ENCODE assay signal across 24 cellular contexts in the genomic region with DNA sequence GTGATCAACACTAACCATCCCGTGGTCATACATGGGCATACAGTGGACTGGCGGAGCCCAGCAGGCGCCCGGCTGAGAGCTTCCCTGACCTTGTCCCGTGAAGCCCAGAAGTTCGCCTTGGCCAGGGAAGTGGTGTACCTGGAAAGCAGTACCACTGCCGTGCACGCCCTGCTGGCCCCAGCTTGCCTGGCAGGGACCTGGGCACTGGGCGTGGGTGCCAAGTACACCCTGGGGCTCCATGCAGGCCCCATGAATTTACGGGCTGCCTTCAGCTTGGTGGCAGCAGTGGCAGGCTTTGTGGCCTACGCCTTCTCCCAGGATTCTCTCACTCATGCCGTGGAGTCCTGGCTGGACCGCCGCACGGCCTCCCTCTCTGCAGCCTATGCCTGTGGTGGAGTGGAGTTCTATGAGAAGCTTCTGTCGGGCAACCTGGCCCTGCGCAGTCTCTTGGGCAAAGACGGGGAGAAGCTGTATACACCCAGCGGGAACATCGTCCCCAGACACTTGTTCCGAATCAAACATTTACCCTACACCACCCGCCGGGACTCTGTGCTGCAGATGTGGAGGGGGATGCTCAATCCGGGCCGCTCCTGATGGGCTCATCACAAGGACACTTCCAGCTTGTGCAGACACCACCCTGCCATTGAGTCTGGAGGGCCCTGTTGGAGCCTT. TPM values are rescaled to one million over a fixed set of nuclear protein-coding genes. Genes with fewer than 3 reads are reported as not detected.
DNase-seq lines count a peak whose midpoint lies in the region; ATAC-seq and TF ChIP-seq lines count a peak whose summit lies in the region.
"Had no signal": no experiment of that assay in that cellular context is flagged by ENCODE, and none has a peak within 500 bp of the region (broad histone marks: within the 10 kb centered on the region; RNA-seq: fewer than 3 reads in every experiment).

No MANE protein-coding gene starts in this region.

- H3K4me1 Mint-ChIP-seq in natural killer cell, result peaks cover 20 to 31% of the 10 kb centered on the region in 2 donors
- H3K4me1 Mint-ChIP-seq in natural killer cell treated with Interleukin-12 subunit alpha and Interleukin-12 subunit beta and Interleukin-15 and Interleukin-18, amount 100 ng/mL, for 72 hours (ENCODE audit: low read depth in 2 of 2), result peaks cover 11 to 24% of the 10 kb centered on the region in 2 donors
- H3K4me1 Mint-ChIP-seq in activated B cell treated with CpG ODN at 0.5 μM for 24 hours, result peaks cover 23% of the 10 kb centered on the region
- H3K4me1 Mint-ChIP-seq in naive thymus-derived CD4-positive, alpha-beta T cell, result peaks cover 25 to 50% (median 38%) of the 10 kb centered on the region in 7 donors

- no peak overlapping the region for H3K4me3 ChIP-seq in naive thymus-derived CD4-positive, alpha-beta T cell (ENCODE audit: low read length)
- H3K4me3 ChIP-seq: GM23248, K562, lung, MG63, thyroid gland had no signal

- POLR2A ChIA-PET in activated B cell treated with CpG ODN at 0.5 μM for 24 hours (lab: Charles Lee), result interaction anchor here (1.1 kb wide), 1 partner anchor 79 kb away, joined by 13 read pairs; a partner anchor contains a TSS
- POLR2A ChIA-PET in naive thymus-derived CD4-positive, alpha-beta T cell (lab: Charles Lee), result interaction anchor here (1.2 to 3.8 kb wide), 4 partner anchors 14 to 495 kb away, joined by 4 to 67 read pairs (median 6); a partner anchor contains a TSS

- DNase-seq in natural killer cell, result no peak
- no peak for DNase-seq in natural killer cell treated with Interleukin-12 subunit alpha and Interleukin-12 subunit beta and Interleukin-15 and Interleukin-18, amount 100 ng/mL, for 72 hours (ENCODE audit: low spot score)
- no peak for DNase-seq in activated B cell treated with CpG ODN at 0.5 μM for 24 hours
- no peak for DNase-seq in naive thymus-derived CD4-positive, alpha-beta T cell
- no peak for DNase-seq in activated CD8-positive, alpha-beta memory T cell treated with anti-CD3 and anti-CD28 coated beads, Interleukin-2, amount 50 U/mL, for 4 hours
- DNase-seq in NCI-H345 treated with DMSO at 0.1 percent for 48 hours (lab: John Stamatoyannopoulos, UW; ENCODE audit: unreplicated experiment), result no peak
- DNase-seq in HT-29 (ENCODE audit: low spot score), result no peak
- DNase-seq: activated CD4-positive, alpha-beta T cell treated with anti-CD3 and anti-CD28 coated beads, Interleukin-2, amount 10 ng/mL, durations not matched to agents 24 days and 14 days; activated naive CD4-positive, alpha-beta T cell; DMS79; glutamatergic neuron; GM23248; MG63; NCI-H2081; NCI-H345; NCI-H82; occipital lobe; RPMI8226; stimulated activated CD4-positive, alpha-beta T cell treated with anti-CD3 and anti-CD28 coated beads, Interleukin-4, amount 100 ng/mL, for 1 hour; stimulated activated naive CD4-positive, alpha-beta T cell; T-helper 17 cell; thyroid gland had no signal

- peaks cover 0 to 15% of the 10 kb centered on the region in 2 donors for H3K4me1 ChIP-seq in naive thymus-derived CD4-positive, alpha-beta T cell (ENCODE audit: control insufficient read depth in 2 of 2, insufficient read depth in 2 of 2, low read length in 2 of 2)

- CTCF ChIA-PET in activated B cell treated with CpG ODN at 0.5 μM for 24 hours (lab: Charles Lee), result no interaction called here
- CTCF ChIA-PET in naive thymus-derived CD4-positive, alpha-beta T cell (lab: Charles Lee), result interaction anchor here (1.0 kb wide), 1 partner anchor 15 kb away, joined by 4 read pairs; no protein-coding TSS in a partner anchor

- no peaks in the 10 kb centered on the region for H3K27me3 ChIP-seq in naive thymus-derived CD4-positive, alpha-beta T cell (ENCODE audit: control insufficient read depth in 2 of 2, insufficient read depth in 2 of 2, low read length in 2 of 2)
- H3K27me3 ChIP-seq: MG63, thyroid gland had no signal

- H3K27me3 Mint-ChIP-seq in natural killer cell (ENCODE audit: low read depth in 2 of 2) (no peaks in the 10 kb centered on the region), activated B cell treated with CpG ODN at 0.5 μM for 24 hours (no peaks in the 10 kb centered on the region)
- no peaks in the 10 kb centered on the region for H3K27me3 Mint-ChIP-seq in natural killer cell treated with Interleukin-12 subunit alpha and Interleukin-12 subunit beta and Interleukin-15 and Interleukin-18, amount 100 ng/mL, for 72 hours
- peaks cover 0 to 15% (median 0%) of the 10 kb centered on the region in 5 donors for H3K27me3 Mint-ChIP-seq in naive thymus-derived CD4-positive, alpha-beta T cell
- H3K27me3 Mint-ChIP-seq: T-helper 17 cell had no signal

- TF ChIP-seq CTCF in natural killer cell (IDR thresholded peaks at IDR 0.05) (no peak), activated B cell treated with CpG ODN at 0.5 μM for 24 hours (IDR thresholded peaks at IDR 0.05) (no peak)

- H3K4me3 Mint-ChIP-seq in natural killer cell, result peak overlapping the region; percentile 55
- no peak overlapping the region for H3K4me3 Mint-ChIP-seq in natural killer cell treated with Interleukin-12 subunit alpha and Interleukin-12 subunit beta and Interleukin-15 and Interleukin-18, amount 100 ng/mL, for 72 hours
- peak overlapping the region; percentile 48 for H3K4me3 Mint-ChIP-seq in activated B cell treated with CpG ODN at 0.5 μM for 24 hours
- peak overlapping the region in 8 of 10 donors; percentile 28 to 91 (median 46) for H3K4me3 Mint-ChIP-seq in naive thymus-derived CD4-positive, alpha-beta T cell
- H3K4me3 Mint-ChIP-seq: T-helper 17 cell had no signal

- ATAC-seq in natural killer cell (no peak), activated B cell treated with CpG ODN at 0.5 μM for 24 hours (ENCODE audit: low read depth) (no peak)
- ATAC-seq in natural killer cell treated with Interleukin-12 subunit alpha and Interleukin-12 subunit beta and Interleukin-15 and Interleukin-18, amount 100 ng/mL, for 72 hours, result no peak
- ATAC-seq in naive thymus-derived CD4-positive, alpha-beta T cell, result no peak
- ATAC-seq: K562, T-helper 17 cell had no signal

- H3K9me3 ChIP-seq in naive thymus-derived CD4-positive, alpha-beta T cell (ENCODE audit: control insufficient read depth in 2 of 3, low read length in 3 of 3), result no peaks in the 10 kb centered on the region
- H3K9me3 ChIP-seq: MG63, thyroid gland had no signal

- H3K9me3 Mint-ChIP-seq in natural killer cell (no peaks in the 10 kb centered on the region), activated B cell treated with CpG ODN at 0.5 μM for 24 hours (no peaks in the 10 kb centered on the region)
- H3K9me3 Mint-ChIP-seq in natural killer cell treated with Interleukin-12 subunit alpha and Interleukin-12 subunit beta and Interleukin-15 and Interleukin-18, amount 100 ng/mL, for 72 hours, result no peaks in the 10 kb centered on the region
- peaks cover 0 to 9% (median 0%) of the 10 kb centered on the region in 11 donors for H3K9me3 Mint-ChIP-seq in naive thymus-derived CD4-positive, alpha-beta T cell
- H3K9me3 Mint-ChIP-seq: activated CD4-positive, alpha-beta T cell treated with anti-CD3 and anti-CD28 coated beads, Interleukin-2, amount 10 ng/mL, durations not matched to agents 24 days and 14 days had no signal

- no peak overlapping the region for H3K27ac Mint-ChIP-seq in natural killer cell
- no peak overlapping the region for H3K27ac Mint-ChIP-seq in natural killer cell treated with Interleukin-12 subunit alpha and Interleukin-12 subunit beta and Interleukin-15 and Interleukin-18, amount 100 ng/mL, for 72 hours
- H3K27ac Mint-ChIP-seq in activated B cell treated with CpG ODN at 0.5 μM for 24 hours, result no peak overlapping the region
- H3K27ac Mint-ChIP-seq in naive thymus-derived CD4-positive, alpha-beta T cell, result no peak overlapping the region
- H3K27ac Mint-ChIP-seq: activated CD4-positive, alpha-beta T cell treated with anti-CD3 and anti-CD28 coated beads, Interleukin-2, amount 10 ng/mL, durations not matched to agents 24 days and 14 days had no signal

- no peaks in the 10 kb centered on the region for H3K36me3 Mint-ChIP-seq in natural killer cell
- H3K36me3 Mint-ChIP-seq in natural killer cell treated with Interleukin-12 subunit alpha and Interleukin-12 subunit beta and Interleukin-15 and Interleukin-18, amount 100 ng/mL, for 72 hours, result no peaks in the 10 kb centered on the region
- H3K36me3 Mint-ChIP-seq in activated B cell treated with CpG ODN at 0.5 μM for 24 hours (ENCODE audit: low read depth), result peaks cover 18% of the 10 kb centered on the region
- peaks cover 0 to 17% (median 3%) of the 10 kb centered on the region in 5 donors for H3K36me3 Mint-ChIP-seq in naive thymus-derived CD4-positive, alpha-beta T cell

- intact Hi-C loops in natural killer cell (cut with micrococcal nuclease) (no loop called here), activated B cell treated with CpG ODN at 0.5 μM for 24 hours (cut with micrococcal nuclease) (no loop called here)
- intact Hi-C loops in naive thymus-derived CD4-positive, alpha-beta T cell (cut with micrococcal nuclease), result no loop called here

- H3K27ac ChIP-seq in naive thymus-derived CD4-positive, alpha-beta T cell (ENCODE audit: low read depth, low read length), result no peak overlapping the region
- H3K27ac ChIP-seq: GM23248, thyroid gland had no signal

- peaks cover 0 to 26% (median 0%) of the 10 kb centered on the region in 3 experiments for H3K36me3 ChIP-seq in naive thymus-derived CD4-positive, alpha-beta T cell (ENCODE audit: control insufficient read depth in 2 of 3, insufficient read depth in 3 of 3, low read length in 3 of 3)
- H3K36me3 ChIP-seq: thyroid gland had no signal

RNA-seq across cellular contexts. Expression of a gene that starts 2.3 kb away (rescaled TPM):
- total RNA-seq in natural killer cell, result 1 to 10 TPM; 1.2 to 2.8 (median 2.6) TPM
- total RNA-seq in natural killer cell treated with Interleukin-12 subunit alpha and Interleukin-12 subunit beta and Interleukin-15 and Interleukin-18, amount 100 ng/mL, for 72 hours, result 10 to 100 TPM in 1 of 2 donors, 1 to 10 TPM in 1; 8.9 to 14.7 TPM
- total RNA-seq in activated B cell treated with CpG ODN at 0.5 μM for 24 hours, result 9.0 and 10.3 TPM in 2 replicates
- total RNA-seq in naive thymus-derived CD4-positive, alpha-beta T cell, result 10 to 100 TPM in 3 of 5 experiments, 1 to 10 TPM in 2; 5.5 to 38.1 (median 11.6) TPM
- polyA plus RNA-seq in naive thymus-derived CD4-positive, alpha-beta T cell, result 10 to 100 TPM; 15.4 to 27.6 TPM
- 31.2 and 40.0 TPM in 2 replicates for total RNA-seq in HT-29 (2014; rRNA removed; shearing (Covaris generic))
